Comparison of ENCODE assay signal across 8 cellular contexts in the genomic region with DNA sequence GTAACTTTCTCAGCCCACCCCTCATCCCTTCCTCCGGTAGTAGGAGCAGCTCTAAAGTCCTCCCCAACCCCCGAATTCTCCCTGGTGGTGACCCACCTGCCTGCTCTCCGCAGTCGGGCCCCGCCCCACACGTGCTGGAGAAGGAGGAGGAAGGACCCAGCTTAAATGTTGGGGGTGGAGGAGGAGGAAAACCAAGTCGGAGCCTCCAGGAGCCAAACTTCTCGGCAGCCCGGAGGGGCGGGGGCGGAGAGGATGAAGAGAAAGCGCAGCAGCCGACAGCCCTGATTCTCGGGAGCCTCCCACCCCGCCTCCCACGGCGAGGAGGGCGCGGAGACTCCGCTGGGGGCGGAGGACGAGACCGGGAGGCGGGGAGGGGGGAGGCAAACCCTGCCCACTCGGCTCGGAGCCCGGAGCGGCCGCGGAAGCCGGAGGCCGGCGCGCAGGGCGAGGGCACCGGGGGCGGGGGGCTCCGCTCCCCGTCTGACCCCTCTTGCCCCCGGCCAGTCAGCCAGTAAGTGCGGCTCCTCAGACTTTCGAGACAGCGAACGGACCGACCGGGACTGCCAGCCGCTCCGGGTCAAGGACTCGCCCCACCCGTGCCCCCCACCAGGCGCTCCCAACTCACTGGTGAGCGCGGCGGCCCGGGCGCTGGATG. TPM values are rescaled to one million over a fixed set of nuclear protein-coding genes. Genes with fewer than 3 reads are reported as not detected.
DNase-seq lines count a peak whose midpoint lies in the region; ATAC-seq and TF ChIP-seq lines count a peak whose summit lies in the region.

A gene with protein sequence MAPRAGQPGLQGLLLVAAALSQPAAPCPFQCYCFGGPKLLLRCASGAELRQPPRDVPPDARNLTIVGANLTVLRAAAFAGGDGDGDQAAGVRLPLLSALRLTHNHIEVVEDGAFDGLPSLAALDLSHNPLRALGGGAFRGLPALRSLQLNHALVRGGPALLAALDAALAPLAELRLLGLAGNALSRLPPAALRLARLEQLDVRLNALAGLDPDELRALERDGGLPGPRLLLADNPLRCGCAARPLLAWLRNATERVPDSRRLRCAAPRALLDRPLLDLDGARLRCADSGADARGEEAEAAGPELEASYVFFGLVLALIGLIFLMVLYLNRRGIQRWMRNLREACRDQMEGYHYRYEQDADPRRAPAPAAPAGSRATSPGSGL (plus strand): TSS at position 394 of the 655 bp plus-strand sequence. CDS start 276 bp downstream, outside the sequence.

- DNase-seq in Peyer's patch, result peak in 1 of 3 donors; percentile 45
- no peak for DNase-seq in natural killer cell treated with Interleukin-12 subunit alpha and Interleukin-12 subunit beta and Interleukin-15 and Interleukin-18, amount 100 ng/mL, for 72 hours (ENCODE audit: low spot score)
- DNase-seq in AML-193 (lab: John Stamatoyannopoulos, UW), result no peak
- DNase-seq in globus pallidus (ENCODE audit: low spot score), result no peak
- DNase-seq in SKM-1 (lab: John Stamatoyannopoulos, UW; ENCODE audit: unreplicated experiment), result no peak

- H3K27me3 Mint-ChIP-seq in natural killer cell treated with Interleukin-12 subunit alpha and Interleukin-12 subunit beta and Interleukin-15 and Interleukin-18, amount 100 ng/mL, for 72 hours, result peaks cover 24 to 36% of the 10 kb centered on the region in 2 donors

- no peaks in the 10 kb centered on the region for H3K36me3 Mint-ChIP-seq in natural killer cell treated with Interleukin-12 subunit alpha and Interleukin-12 subunit beta and Interleukin-15 and Interleukin-18, amount 100 ng/mL, for 72 hours

- ATAC-seq in natural killer cell treated with Interleukin-12 subunit alpha and Interleukin-12 subunit beta and Interleukin-15 and Interleukin-18, amount 100 ng/mL, for 72 hours, result no peak
- no peak for ATAC-seq in GM19397 (IDR thresholded peaks at IDR 0.05; ENCODE audit: unreplicated experiment)

- H3K27ac ChIP-seq in Peyer's patch (no peak within 1 kb of the TSS), duodenal mucosa (ENCODE audit: low read depth, low read length) (no peak within 1 kb of the TSS)

- H3K9me3 ChIP-seq in Peyer's patch (no peaks in the 10 kb centered on the region), duodenal mucosa (ENCODE audit: control insufficient read depth in 1 of 2, low read length in 2 of 2) (no peaks in the 10 kb centered on the region)

- no peak for TF ChIP-seq POLR2A in Peyer's patch (IDR thresholded peaks at IDR 0.05)

- H3K9me3 Mint-ChIP-seq in natural killer cell treated with Interleukin-12 subunit alpha and Interleukin-12 subunit beta and Interleukin-15 and Interleukin-18, amount 100 ng/mL, for 72 hours, result no peaks in the 10 kb centered on the region

- H3K27me3 ChIP-seq in Peyer's patch, result peaks cover 0 to 25% of the 10 kb centered on the region in 2 donors
- H3K27me3 ChIP-seq in duodenal mucosa (ENCODE audit: control insufficient read depth in 1 of 2, insufficient read depth in 2 of 2, low read length in 2 of 2), result peaks cover 29 to 49% of the 10 kb centered on the region in 2 donors

- H3K4me3 ChIP-seq in GM08714 (ENCODE audit: low read length), result peak within 1 kb of the TSS; percentile 57; the same call in 1 of the 2 replicates
- peak within 1 kb of the TSS; percentile 30 to 65 (median 54) for H3K4me3 ChIP-seq in Peyer's patch
- peak within 1 kb of the TSS; percentile 40 to 55 for H3K4me3 ChIP-seq in duodenal mucosa (ENCODE audit: low read depth in 1 of 2, low read length in 2 of 2)

- no peak for TF ChIP-seq CTCF in Peyer's patch (IDR thresholded peaks at IDR 0.05)

- H3K36me3 ChIP-seq in Peyer's patch (no peaks in the 10 kb centered on the region), duodenal mucosa (ENCODE audit: control insufficient read depth in 1 of 2, insufficient read depth in 2 of 2, low read length in 2 of 2) (no peaks in the 10 kb centered on the region)

- H3K4me1 Mint-ChIP-seq in natural killer cell treated with Interleukin-12 subunit alpha and Interleukin-12 subunit beta and Interleukin-15 and Interleukin-18, amount 100 ng/mL, for 72 hours (ENCODE audit: low read depth in 2 of 2), result peaks cover 0 to 5% of the 10 kb centered on the region in 2 donors

- H3K4me1 ChIP-seq in Peyer's patch (peaks cover 0 to 17% (median 8%) of the 10 kb centered on the region in 4 donors), duodenal mucosa (ENCODE audit: control insufficient read depth in 1 of 2, insufficient read depth in 2 of 2, low read length in 2 of 2) (peaks cover 5 to 7% of the 10 kb centered on the region in 2 donors)

- H3K9ac ChIP-seq in duodenal mucosa (ENCODE audit: low read depth in 1 of 2, low read length in 2 of 2), result no peak within 1 kb of the TSS

- H3K4me3 Mint-ChIP-seq in natural killer cell treated with Interleukin-12 subunit alpha and Interleukin-12 subunit beta and Interleukin-15 and Interleukin-18, amount 100 ng/mL, for 72 hours, result peak within 1 kb of the TSS; percentile 66

- no peak within 1 kb of the TSS for H3K27ac Mint-ChIP-seq in natural killer cell treated with Interleukin-12 subunit alpha and Interleukin-12 subunit beta and Interleukin-15 and Interleukin-18, amount 100 ng/mL, for 72 hours

RNA-seq across cellular contexts. Expression of the gene that starts here (rescaled TPM):
- total RNA-seq in Peyer's patch, result under 1 TPM in 1 of 4 donors, not detected in 3; 0.35 TPM
- total RNA-seq in natural killer cell treated with Interleukin-12 subunit alpha and Interleukin-12 subunit beta and Interleukin-15 and Interleukin-18, amount 100 ng/mL, for 72 hours, result under 1 TPM; 0.14 to 0.43 TPM
